Comparison of ENCODE assay signal across 25 cellular contexts in the genomic region with DNA sequence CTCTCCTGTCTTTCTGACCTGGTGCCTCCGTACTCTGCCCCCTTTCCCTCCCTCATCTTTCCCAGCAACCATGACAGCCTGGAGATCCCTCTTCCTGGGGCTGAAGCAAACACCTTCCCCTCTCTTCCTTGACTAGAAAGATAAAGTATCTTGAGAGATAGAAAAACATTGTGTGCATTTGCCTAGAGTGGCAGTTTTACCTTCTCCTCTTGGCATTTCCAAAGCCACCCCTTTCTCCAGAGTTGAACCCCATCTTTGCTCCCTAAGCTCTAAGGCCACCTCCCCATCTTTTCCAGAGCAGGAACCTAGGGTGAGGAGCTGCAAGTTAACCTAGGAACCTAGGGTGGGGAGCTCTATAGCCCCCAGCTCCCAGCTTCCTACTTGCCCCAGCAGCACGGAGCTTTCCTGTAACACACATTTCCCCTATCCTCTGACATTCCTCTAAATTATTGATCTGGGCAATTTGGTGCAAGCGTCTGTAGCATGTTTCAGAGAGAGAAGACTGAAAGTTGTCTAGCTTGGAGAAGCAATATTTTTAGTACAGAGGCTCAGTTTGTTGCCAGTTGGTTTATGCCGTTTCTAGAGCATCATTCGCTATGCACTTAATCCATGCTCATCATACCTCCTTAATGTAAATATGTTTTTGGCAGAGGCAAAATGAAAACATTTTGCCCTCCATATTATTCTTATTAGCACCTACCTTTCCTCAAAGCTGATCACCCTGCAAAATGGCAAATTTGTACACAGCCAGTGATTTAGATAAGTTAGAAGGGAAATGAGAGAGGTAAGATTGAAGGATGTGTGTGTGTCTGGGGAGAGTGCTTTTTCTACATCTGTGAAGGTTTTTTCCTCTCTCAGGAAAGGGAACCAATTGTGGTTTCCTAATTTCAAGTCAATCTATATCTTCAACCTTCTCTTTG. TPM values are rescaled to one million over a fixed set of nuclear protein-coding genes. Genes with fewer than 3 reads are reported as not detected.
"Had no signal": no experiment of that assay in that cellular context is flagged by ENCODE, and none has a peak within 500 bp of the region (broad histone marks: within the 10 kb centered on the region; RNA-seq: fewer than 3 reads in every experiment).

No MANE protein-coding gene starts in this region.

- H3K4me3 ChIP-seq: right atrium auricular region, tibial artery, vagina had no signal

- H3K27ac ChIP-seq: right atrium auricular region, tibial artery had no signal

- H3K9me3 Mint-ChIP-seq: activated naive CD4-positive, alpha-beta T cell treated with anti-CD3 and anti-CD28 coated beads for 36 hours; stimulated activated naive CD8-positive, alpha-beta T cell treated with anti-CD3 and anti-CD28 coated beads, Interleukin-15, Interleukin-2, amounts not matched to agents 100 ng/mL and 50 ng/mL, for 24 hours; T-helper 1 cell treated with Interleukin-12 subunit alpha and Interleukin-12 subunit beta and Interleukin-4 antibody, amounts not matched to agents 30 μg/mL and 1 μg/mL, for 36 hours had no signal

- H3K4me3 Mint-ChIP-seq: activated naive CD4-positive, alpha-beta T cell treated with anti-CD3 and anti-CD28 coated beads for 36 hours; stimulated activated naive CD8-positive, alpha-beta T cell treated with anti-CD3 and anti-CD28 coated beads, Interleukin-15, Interleukin-2, amounts not matched to agents 100 ng/mL and 50 ng/mL, for 24 hours; T-helper 1 cell treated with Interleukin-12 subunit alpha and Interleukin-12 subunit beta and Interleukin-4 antibody, amounts not matched to agents 30 μg/mL and 1 μg/mL, for 36 hours had no signal

- H3K27me3 ChIP-seq: vagina had no signal

- H3K27ac Mint-ChIP-seq: activated naive CD4-positive, alpha-beta T cell treated with anti-CD3 and anti-CD28 coated beads for 36 hours; stimulated activated naive CD8-positive, alpha-beta T cell treated with anti-CD3 and anti-CD28 coated beads, Interleukin-15, Interleukin-2, amounts not matched to agents 100 ng/mL and 50 ng/mL, for 24 hours had no signal

- H3K36me3 ChIP-seq: right atrium auricular region, tibial artery, vagina had no signal

- ATAC-seq: left ventricle myocardium superior had no signal

- DNase-seq: activated CD4-positive, alpha-beta T cell treated with anti-CD3 and anti-CD28 coated beads for 4 hours; activated CD4-positive, alpha-beta T cell treated with anti-CD3 and anti-CD28 coated beads, Interleukin-2, amount 50 U/mL, for 48 hours; activated CD4-positive, CD25-positive, alpha-beta regulatory T cell; activated CD8-positive, alpha-beta memory T cell treated with anti-CD3 and anti-CD28 coated beads, Interleukin-2, amount 50 U/mL, for 48 hours; activated effector memory CD4-positive, alpha-beta T cell treated with Interleukin-2 at 50 U/mL for 16 hours; activated naive CD4-positive, alpha-beta T cell treated with anti-CD3 and anti-CD28 coated beads for 36 hours; activated T-cell treated with anti-CD3 and anti-CD28 coated beads, Interleukin-2, amount 50 U/mL, for 48 hours; amygdala; cortex of kidney; glutamatergic neuron; hypothalamus; left ventricle myocardium superior; mammary epithelial cell; occipital lobe; posterior cingulate gyrus; stimulated activated CD4-positive, alpha-beta T cell treated with anti-CD3 and anti-CD28 coated beads, Interleukin-12 subunit alpha, Interleukin-12 subunit beta, amount 100 ng/mL, for 4 hours; stimulated activated CD4-positive, alpha-beta T cell treated with anti-CD3 and anti-CD28 coated beads, Interleukin-4, amount 100 ng/mL, for 4 hours; substantia nigra; tibial artery had no signal

- H3K9me3 ChIP-seq: right atrium auricular region, tibial artery, vagina had no signal

RNA-seq across cellular contexts. Expression of a gene that starts 5.4 kb away (rescaled TPM):
- total RNA-seq: activated CD8-positive, alpha-beta memory T cell treated with anti-CD3 and anti-CD28 coated beads for 36 hours; activated naive CD4-positive, alpha-beta T cell treated with anti-CD3 and anti-CD28 coated beads for 36 hours had no signal
- polyA plus RNA-seq: neural cell had no signal
